ENCODE assay signal across 8 cellular contexts in genomic region chr3:183098538-183099025, GRCh38. TPM values are rescaled to one million over a fixed set of nuclear protein-coding genes. Genes with fewer than 3 reads are reported as not detected.
DNase-seq lines count a peak whose midpoint lies in the region; ATAC-seq and TF ChIP-seq lines count a peak whose summit lies in the region.

No MANE protein-coding gene starts in this region.

- H3K14ac ChIP-seq in H9 (ENCODE audit: insufficient read depth, low read length): peak overlapping the region; percentile 90

- H3K56ac ChIP-seq in H9 (ENCODE audit: insufficient read length, low read depth, low read length): no peak overlapping the region

- DNase-seq in Calu3 (peak; percentile 30), H9 (no peak), WTC11 (ENCODE audit: low spot score) (no peak), epidermal melanocyte (ENCODE audit: insufficient read length, low spot score) (no peak), middle frontal gyrus (ENCODE audit: extremely low spot score, low spot score) (no peak), amniotic stem cell (lab: John Stamatoyannopoulos, UW) (no peak)
- DNase-seq in stimulated activated effector memory CD8-positive, alpha-beta T cell treated with anti-CD3 and anti-CD28 coated beads, Interleukin-12 subunit alpha, Interleukin-12 subunit beta, amount 100 ng/mL, for 72 hours (ENCODE audit: low spot score in 2 of 2): no peak

- H3K36me3 ChIP-seq in iPS-18a (ENCODE audit: control insufficient read depth, low read depth, low read length): no peaks in the 10 kb centered on the region

- H4K5ac ChIP-seq in H9 (ENCODE audit: insufficient read length, low read depth, low read length): no peak overlapping the region

- POLR2A ChIA-PET in WTC11 (lab: Charles Lee): interaction anchor here (1.4 kb wide), 1 partner anchor 17 kb away, joined by 3 read pairs; no protein-coding TSS in a partner anchor

- H2BK12ac ChIP-seq in H9 (ENCODE audit: insufficient read length, low read depth, low read length): no peak overlapping the region

- H3K79me2 ChIP-seq in H9 (ENCODE audit: insufficient read depth, low read length): no peaks in the 10 kb centered on the region

- peaks cover 3% of the 10 kb centered on the region for H3K79me1 ChIP-seq in H9 (ENCODE audit: insufficient read depth, low read depth, low read length, poor library complexity, severe bottlenecking)

- intact Hi-C loops in Calu3 (cut with micrococcal nuclease; ENCODE audit: unreplicated experiment): no loop called here

- no peak overlapping the region for H2AFZ ChIP-seq in H9 (ENCODE audit: low read length)

- H3K4me2 ChIP-seq in H9 (ENCODE audit: insufficient read depth, insufficient read length, low read length): peak overlapping the region; percentile 33

- H2BK15ac ChIP-seq in H9 (ENCODE audit: low read depth, low read length): no peak overlapping the region

- no peak overlapping the region for H2BK5ac ChIP-seq in H9 (ENCODE audit: insufficient read length, low read length)

- CTCF ChIA-PET in Calu3 (lab: Charles Lee): interaction anchor here (0.5 to 2.0 kb wide), 4 partner anchors 10 to 91 kb away, joined by 3 to 14 read pairs (median 5); no protein-coding TSS in a partner anchor
- CTCF ChIA-PET in WTC11 (lab: Charles Lee): interaction anchor here (0.6 to 5.2 kb wide), 8 partner anchors 13 to 189 kb away, joined by 3 to 45 read pairs (median 4); no protein-coding TSS in a partner anchor

- H3K9me3 ChIP-seq in H9 (ENCODE audit: control insufficient read depth, low read depth, low read length) (no peaks in the 10 kb centered on the region), iPS-18a (ENCODE audit: control insufficient read depth, low read depth, low read length) (no peaks in the 10 kb centered on the region)

- no peak overlapping the region for H3K4ac ChIP-seq in H9 (ENCODE audit: low read depth, low read length)

- H3K9ac ChIP-seq in H9 (ENCODE audit: extremely low read depth, insufficient read length, low read length) (peak overlapping the region; percentile 71), iPS-18a (ENCODE audit: low read length) (peak overlapping the region; percentile 81)

- H3T11ph ChIP-seq in H9 (ENCODE audit: low read length): no peak overlapping the region

- TF ChIP-seq CTCF in Calu3 (IDR thresholded peaks at IDR 0.05; ENCODE audit: unreplicated experiment) (no peak), H9 (conservative IDR thresholded peaks at IDR 0.05) (no peak), WTC11 (IDR thresholded peaks at IDR 0.05) (no peak)

- H3K9me3 Mint-ChIP-seq in Calu3 (ENCODE audit: low read depth, unreplicated experiment) (no peaks in the 10 kb centered on the region), H9 (peaks cover 0 to 3% of the 10 kb centered on the region in 2 experiments; a peak in 4 of 5 replicates), WTC11 (peaks cover 8% of the 10 kb centered on the region)
- no peaks in the 10 kb centered on the region for H3K9me3 Mint-ChIP-seq in stimulated activated effector memory CD8-positive, alpha-beta T cell treated with anti-CD3 and anti-CD28 coated beads, Interleukin-12 subunit alpha, Interleukin-12 subunit beta, amount 100 ng/mL, for 72 hours

- H2BK120ac ChIP-seq in H9 (ENCODE audit: low read depth, low read length, poor library complexity, severe bottlenecking): no peak overlapping the region

- H3K4me1 Mint-ChIP-seq in Calu3 (ENCODE audit: low read depth, unreplicated experiment): peaks cover 53% of the 10 kb centered on the region
- H3K4me1 Mint-ChIP-seq in H9: peaks cover 20 to 22% of the 10 kb centered on the region in 2 experiments
- H3K4me1 Mint-ChIP-seq in WTC11: peaks cover 18% of the 10 kb centered on the region
- peaks cover 40% of the 10 kb centered on the region for H3K4me1 Mint-ChIP-seq in stimulated activated effector memory CD8-positive, alpha-beta T cell treated with anti-CD3 and anti-CD28 coated beads, Interleukin-12 subunit alpha, Interleukin-12 subunit beta, amount 100 ng/mL, for 72 hours

- BruUV-seq in Calu3 (replicated peaks; lab: Mats Ljungman, UMichigan): no TSS peak

- H4K8ac ChIP-seq in H9 (replicated peaks; ENCODE audit: insufficient read length, low read depth, low read length): no peak overlapping the region

- H3K23ac ChIP-seq in H9 (ENCODE audit: insufficient read length, low read depth, low read length): no peak overlapping the region

- peak overlapping the region; percentile 86 for H3K18ac ChIP-seq in H9 (ENCODE audit: insufficient read length, low read depth, low read length)

- H3K27ac ChIP-seq in H9 (ENCODE audit: insufficient read length, low read depth, low read length): no peak overlapping the region
- H3K27ac ChIP-seq in iPS-18a (ENCODE audit: low read length): peak overlapping the region; percentile 17

- H3K4me1 ChIP-seq in H9 (ENCODE audit: insufficient read depth, low read length) (peaks cover 3% of the 10 kb centered on the region; the same call in 1 of the 2 replicates), iPS-18a (ENCODE audit: control insufficient read depth, low read depth, low read length) (peaks cover 10% of the 10 kb centered on the region)

- H2AK5ac ChIP-seq in H9 (ENCODE audit: insufficient read length, low read length): no peak overlapping the region

- H3K27ac Mint-ChIP-seq in Calu3 (ENCODE audit: unreplicated experiment): peak overlapping the region; percentile 96
- peak overlapping the region in 2 of 3 experiments; percentile 94 to 97; a peak in 4 of 7 replicates for H3K27ac Mint-ChIP-seq in H9
- peak overlapping the region; percentile 94 for H3K27ac Mint-ChIP-seq in WTC11
- peak overlapping the region; percentile 98 for H3K27ac Mint-ChIP-seq in stimulated activated effector memory CD8-positive, alpha-beta T cell treated with anti-CD3 and anti-CD28 coated beads, Interleukin-12 subunit alpha, Interleukin-12 subunit beta, amount 100 ng/mL, for 72 hours

- H4K20me1 ChIP-seq in H9 (ENCODE audit: control insufficient read depth, insufficient read depth, insufficient read length): no peaks in the 10 kb centered on the region

- H3K36me3 Mint-ChIP-seq in Calu3 (ENCODE audit: insufficient read depth, unreplicated experiment) (peaks cover 31% of the 10 kb centered on the region), H9 (ENCODE audit: insufficient read depth in 1 of 3, low read depth in 3 of 3) (peaks cover 3 to 10% (median 4%) of the 10 kb centered on the region in 3 experiments; a peak in 5 of 7 replicates), WTC11 (peaks cover 4% of the 10 kb centered on the region)
- peaks cover 29% of the 10 kb centered on the region for H3K36me3 Mint-ChIP-seq in stimulated activated effector memory CD8-positive, alpha-beta T cell treated with anti-CD3 and anti-CD28 coated beads, Interleukin-12 subunit alpha, Interleukin-12 subunit beta, amount 100 ng/mL, for 72 hours

- no CpG with 5 or more reads among the region's 8 CpGs for WGBS in H9 (ENCODE audit: extremely low coverage, insufficient read length, low lambda C conversion rate)

- no peak overlapping the region for H4K91ac ChIP-seq in H9 (ENCODE audit: insufficient read length, low read depth, low read length)

- H3K4me3 Mint-ChIP-seq in Calu3 (ENCODE audit: low read depth, unreplicated experiment) (peak overlapping the region; percentile 98), H9 (peak overlapping the region; percentile 94 to 96), WTC11 (peak overlapping the region; percentile 96)
- peak overlapping the region; percentile 97 for H3K4me3 Mint-ChIP-seq in stimulated activated effector memory CD8-positive, alpha-beta T cell treated with anti-CD3 and anti-CD28 coated beads, Interleukin-12 subunit alpha, Interleukin-12 subunit beta, amount 100 ng/mL, for 72 hours

- no peak for ATAC-seq in WTC11
- ATAC-seq in stimulated activated effector memory CD8-positive, alpha-beta T cell treated with anti-CD3 and anti-CD28 coated beads, Interleukin-12 subunit alpha, Interleukin-12 subunit beta, amount 100 ng/mL, for 72 hours: no peak

- H2BK20ac ChIP-seq in H9 (ENCODE audit: low read depth, low read length, poor library complexity, severe bottlenecking): no peak overlapping the region

- H3K27me3 ChIP-seq in H9 (ENCODE audit: insufficient read depth, low read length) (no peaks in the 10 kb centered on the region), iPS-18a (ENCODE audit: control insufficient read depth, insufficient read depth, low read length) (no peaks in the 10 kb centered on the region)

- H3K27me3 Mint-ChIP-seq in Calu3 (ENCODE audit: unreplicated experiment) (no peaks in the 10 kb centered on the region), H9 (ENCODE audit: low read depth) (no peaks in the 10 kb centered on the region), WTC11 (ENCODE audit: low read depth) (no peaks in the 10 kb centered on the region)

- H3K23me2 ChIP-seq in H9 (ENCODE audit: insufficient read length, low read depth, low read length, poor library complexity, severe bottlenecking): peaks cover 3% of the 10 kb centered on the region

- peak overlapping the region; percentile 89 for H3K4me3 ChIP-seq in iPS-18a (ENCODE audit: low read length)

TF ChIP-seq in WTC11, 78 proteins besides CTCF, POLR2A, EP300 and RAD21 (continues in another document):
- TF ChIP-seq SOX15 (CRISPR knock-in tag; IDR thresholded peaks at IDR 0.05): no peak
- no peak for TF ChIP-seq IRF1 (CRISPR knock-in tag; IDR thresholded peaks at IDR 0.05)
- TF ChIP-seq ZSCAN18 (CRISPR knock-in tag; IDR thresholded peaks at IDR 0.05): no peak
- no peak for TF ChIP-seq ESRRA (CRISPR knock-in tag; IDR thresholded peaks at IDR 0.05; ENCODE audit: borderline replicate concordance)
- TF ChIP-seq NR3C1 (CRISPR knock-in tag; conservative IDR thresholded peaks at IDR 0.05; ENCODE audit: low read depth): no peak

RNA-seq across cellular contexts. Expression of gene MCCC1, which starts 0.7 kb away (rescaled TPM):
- total RNA-seq in Calu3 (2022) (74.7 and 87.5 TPM in 2 replicates), H9 (2021) (18.3 and 21.1 TPM in 2 replicates), WTC11 (2021) (19.5 to 21.9 TPM (median 19.9 TPM) in 3 replicates)
